Comparison of ENCODE assay signal across 27 cellular contexts in the genomic region with DNA sequence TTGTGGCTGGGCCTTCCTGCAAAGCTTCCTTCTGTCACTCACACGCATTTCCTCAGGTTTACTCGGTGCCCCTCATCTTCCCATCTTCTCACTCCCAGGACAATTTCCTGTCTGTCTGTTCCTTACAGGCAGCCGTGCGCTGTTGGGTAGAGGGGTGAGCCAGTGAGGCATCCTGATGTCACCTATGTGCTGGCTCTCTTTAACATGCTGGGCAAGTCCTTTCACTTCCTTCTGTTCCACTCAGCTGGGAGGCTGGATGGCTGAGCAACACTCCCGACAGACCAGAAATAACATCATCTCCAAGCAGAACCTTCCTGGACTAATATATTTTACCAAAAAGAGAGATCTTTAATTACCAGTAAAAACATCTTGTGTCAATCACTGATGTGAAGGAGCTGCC.
DNase-seq lines count a peak whose midpoint lies in the region; ATAC-seq and TF ChIP-seq lines count a peak whose summit lies in the region.
"Had no signal": no experiment of that assay in that cellular context is flagged by ENCODE, and none has a peak within 500 bp of the region (broad histone marks: within the 10 kb centered on the region; RNA-seq: fewer than 3 reads in every experiment).

No MANE protein-coding gene starts in this region.

- no peak overlapping the region for H4K8ac ChIP-seq in neuronal stem cell (ENCODE audit: low read depth, low read length)

- no peak overlapping the region for H3K14ac ChIP-seq in neuronal stem cell (ENCODE audit: low read length)

- H3K4me3 Mint-ChIP-seq in endothelial cell (ENCODE audit: unreplicated experiment), result peak overlapping the region; percentile 13
- H3K4me3 Mint-ChIP-seq: CD8-positive, alpha-beta memory T cell; T-helper 1 cell treated with Interleukin-12 subunit alpha and Interleukin-12 subunit beta and Interleukin-4 antibody, amounts not matched to agents 30 μg/mL and 1 μg/mL, for 36 hours had no signal

- H3K79me1 ChIP-seq in neuronal stem cell (ENCODE audit: low read depth, low read length), result no peaks in the 10 kb centered on the region

- DNase-seq in HT1080 (ENCODE audit: low read depth) (peak; percentile 31), RKO (ENCODE audit: low spot score) (peak; percentile 52), endothelial cell (ENCODE audit: low spot score) (no peak), neuronal stem cell (ENCODE audit: low spot score) (no peak), NCI-H2171 treated with DMSO at 0.1 percent for 48 hours (lab: John Stamatoyannopoulos, UW) (no peak), aorta (no peak)
- no peak for DNase-seq in NK-92 treated with Interleukin-12 subunit alpha and Interleukin-12 subunit beta, amount 100 ng/mL, for 24 hours (lab: John Stamatoyannopoulos, UW)
- DNase-seq: AML-193; Calu3; CD8-positive, alpha-beta memory T cell; DMS79 treated with DMSO at 0.1 percent for 48 hours; GM23248; H7; MG63; NCI-H1092; NCI-H1417 treated with DMSO at 0.1 percent for 48 hours; NCI-H187; NCI-H2081 treated with DMSO at 0.1 percent for 48 hours; NCI-H446; NCI-H524 treated with DMSO at 0.1 percent for 48 hours; NCI-H774; SHP77 treated with DMSO at 0.1 percent for 48 hours had no signal

- H2AK5ac ChIP-seq in neuronal stem cell (ENCODE audit: low read depth, low read length), result no peak overlapping the region

- H3K4me1 ChIP-seq in neuronal stem cell (ENCODE audit: control insufficient read depth in 2 of 2, insufficient read depth in 1 of 2, low read depth in 1 of 2, low read length in 2 of 2), result peaks cover 0 to 5% of the 10 kb centered on the region in 2 donors
- no peaks in the 10 kb centered on the region for H3K4me1 ChIP-seq in aorta (ENCODE audit: control insufficient read depth in 1 of 2, insufficient read depth in 2 of 2, low read length in 2 of 2)
- H3K4me1 ChIP-seq: A549 had no signal

- no peak overlapping the region for H3K4me2 ChIP-seq in neuronal stem cell (ENCODE audit: insufficient read depth, low read length, poor library complexity, severe bottlenecking)
- H3K4me2 ChIP-seq: A549 had no signal

- TF ChIP-seq CTCF in endothelial cell (IDR thresholded peaks at IDR 0.05; ENCODE audit: unreplicated experiment), result no peak

- no peak overlapping the region for H2BK120ac ChIP-seq in neuronal stem cell (ENCODE audit: low read depth, low read length)

- H3K4me3 ChIP-seq in neuronal stem cell (ENCODE audit: low read length in 2 of 2), result no peak overlapping the region
- H3K4me3 ChIP-seq in aorta (ENCODE audit: low read length in 2 of 2), result no peak overlapping the region
- H3K4me3 ChIP-seq: A549, GM23248, K562, MG63 had no signal

- H3K27ac Mint-ChIP-seq in endothelial cell (ENCODE audit: unreplicated experiment), result peak overlapping the region; percentile 68
- H3K27ac Mint-ChIP-seq: T-helper 1 cell treated with Interleukin-12 subunit alpha and Interleukin-12 subunit beta and Interleukin-4 antibody, amounts not matched to agents 30 μg/mL and 1 μg/mL, for 36 hours had no signal

- peaks cover 17% of the 10 kb centered on the region for H3K27me3 Mint-ChIP-seq in endothelial cell (ENCODE audit: unreplicated experiment)

- H4K91ac ChIP-seq in neuronal stem cell (ENCODE audit: low read depth, low read length, poor library complexity), result no peak overlapping the region

- ATAC-seq in aorta (ENCODE audit: low FRiP score), result no peak
- ATAC-seq: A549, K562, Panc1 had no signal

- no peak overlapping the region for H2BK12ac ChIP-seq in neuronal stem cell (ENCODE audit: low read length)

- peaks cover 39% of the 10 kb centered on the region for H3K4me1 Mint-ChIP-seq in endothelial cell (ENCODE audit: unreplicated experiment)

- H2AFZ ChIP-seq in neuronal stem cell (ENCODE audit: low read length), result peak overlapping the region; percentile 50
- H2AFZ ChIP-seq: GM23248 had no signal

- no peaks in the 10 kb centered on the region for H3K9me3 Mint-ChIP-seq in endothelial cell (ENCODE audit: unreplicated experiment)
- H3K9me3 Mint-ChIP-seq: CD8-positive, alpha-beta memory T cell had no signal

- H3K9ac ChIP-seq in neuronal stem cell (ENCODE audit: low read depth, low read length, poor library complexity), result peak overlapping the region; percentile 15
- H3K9ac ChIP-seq: GM23248 had no signal

- intact Hi-C loops in aorta (cut with DNase I), result no loop called here

- H3K27me3 ChIP-seq in neuronal stem cell (ENCODE audit: control insufficient read depth in 3 of 3, insufficient read depth in 3 of 3, low read depth in 1 of 3, low read length in 3 of 3) (peaks cover 0 to 4% (median 0%) of the 10 kb centered on the region in 3 experiments), aorta (ENCODE audit: control insufficient read depth in 1 of 2, insufficient read depth in 2 of 2, low read length in 1 of 2) (no peaks in the 10 kb centered on the region)
- H3K27me3 ChIP-seq: MG63 had no signal

- H3K9me3 ChIP-seq in neuronal stem cell (replicated peaks in 1 of 2; ENCODE audit: control insufficient read depth in 2 of 2, insufficient read depth in 1 of 2, low read depth in 1 of 2, low read length in 2 of 2) (no peaks in the 10 kb centered on the region), aorta (ENCODE audit: control insufficient read depth, low read length) (no peaks in the 10 kb centered on the region)
- H3K9me3 ChIP-seq: A549, MG63 had no signal

- H3K36me3 ChIP-seq in neuronal stem cell (replicated peaks in 1 of 2; ENCODE audit: control insufficient read depth in 2 of 2, insufficient read depth in 2 of 2, low read length in 2 of 2) (no peaks in the 10 kb centered on the region), aorta (ENCODE audit: control insufficient read depth in 1 of 2, insufficient read depth in 2 of 2, low read length in 1 of 2) (no peaks in the 10 kb centered on the region)
- H3K36me3 ChIP-seq: MG63 had no signal

- H3K18ac ChIP-seq in neuronal stem cell (ENCODE audit: low read length), result no peak overlapping the region

- no CpG with 5 or more reads among the region's 5 CpGs for WGBS in neuronal stem cell (ENCODE audit: extremely low coverage in 2 of 2, insufficient read length in 2 of 2, insufficient replicate concordance in 1 of 2), 2 donors
- WGBS in aorta, 2 donors, result 90 to 91% methylated on average over 5 of the region's 5 CpGs

- no peak overlapping the region for H2BK5ac ChIP-seq in neuronal stem cell (ENCODE audit: low read length)

- H3K23ac ChIP-seq in neuronal stem cell (ENCODE audit: low read depth, low read length, poor library complexity), result no peak overlapping the region

- peaks cover 27% of the 10 kb centered on the region for H3K36me3 Mint-ChIP-seq in endothelial cell (ENCODE audit: low read depth, unreplicated experiment)
- H3K36me3 Mint-ChIP-seq: CD8-positive, alpha-beta memory T cell had no signal

- H3K27ac ChIP-seq in neuronal stem cell (replicated peaks; ENCODE audit: low read length) (no peak overlapping the region), aorta (ENCODE audit: low read depth in 1 of 2, low read length in 2 of 2) (no peak overlapping the region)
- H3K27ac ChIP-seq: C4-2B, GM23248 had no signal

- no peak overlapping the region for H2BK15ac ChIP-seq in neuronal stem cell (ENCODE audit: low read length)

- H3K4ac ChIP-seq in neuronal stem cell (ENCODE audit: low read length), result no peak overlapping the region

Comparison
In these comparisons a context has a peak if more than half of its experiments do, and no peak if none do; other contexts are left out.
1. DNase-seq: peak in HT1080 (single experiment) and RKO (single experiment); none in endothelial cell (single experiment), neuronal stem cell (single experiment), NCI-H2171 treated with DMSO at 0.1 percent for 48 hours (single experiment), NK-92 treated with Interleukin-12 subunit alpha and Interleukin-12 subunit beta, amount 100 ng/mL, for 24 hours (single experiment) and aorta (0 of 2).